Comparison of ENCODE assay signal across 8 cellular contexts in the genomic region with DNA sequence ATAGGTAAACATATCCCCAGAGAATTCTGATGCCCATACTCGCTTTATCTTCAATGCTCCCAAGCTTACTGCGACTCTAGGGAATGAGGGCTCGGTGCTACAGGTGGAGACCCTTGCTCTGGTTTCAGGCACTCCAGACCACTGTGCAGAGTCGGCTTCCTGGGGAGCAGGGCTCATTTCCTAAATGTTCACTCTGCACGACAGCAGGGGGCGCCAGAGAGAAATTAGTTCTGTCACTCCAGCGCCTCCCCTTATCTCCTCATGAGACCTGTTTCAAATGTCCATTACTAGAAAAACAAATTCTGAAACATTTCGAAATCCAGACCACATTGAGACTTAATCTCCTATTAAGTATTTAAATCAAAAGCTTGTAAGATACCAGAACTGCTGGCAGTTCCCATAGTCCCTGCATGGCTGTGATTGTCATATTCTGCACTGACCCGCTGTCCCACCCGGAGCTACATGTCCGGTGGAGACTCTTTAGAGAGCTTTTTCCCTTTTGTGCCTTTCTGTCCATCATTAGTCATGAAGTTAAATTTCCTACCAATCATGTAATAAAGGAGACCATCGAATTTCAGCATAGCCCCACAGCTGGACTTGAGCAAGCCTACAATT. TPM values are rescaled to one million over a fixed set of nuclear protein-coding genes. Genes with fewer than 3 reads are reported as not detected.
DNase-seq lines count a peak whose midpoint lies in the region; ATAC-seq and TF ChIP-seq lines count a peak whose summit lies in the region.

No MANE protein-coding gene starts in this region.

- no peak for TF ChIP-seq POLR2A in Peyer's patch (IDR thresholded peaks at IDR 0.05)

- H2AFZ ChIP-seq in neural progenitor cell (replicated peaks): no peak overlapping the region

- H3K4me1 Mint-ChIP-seq in neural progenitor cell: peaks cover 6% of the 10 kb centered on the region

- TF ChIP-seq CTCF in Peyer's patch (IDR thresholded peaks at IDR 0.05) (peak; percentile 76 to 86 (median 80)), fibroblast of villous mesenchyme (IDR thresholded peaks at IDR 0.05; ENCODE audit: insufficient read depth, low read depth, low read length) (peak; percentile 84), neural progenitor cell (IDR thresholded peaks at IDR 0.05) (peak; percentile 89)

- ATAC-seq in HG03342 (IDR thresholded peaks at IDR 0.05; ENCODE audit: unreplicated experiment) (peak; percentile 55), HG03439 (IDR thresholded peaks at IDR 0.05; ENCODE audit: unreplicated experiment) (no peak)

- H3K4me3 Mint-ChIP-seq in neural progenitor cell: no peak overlapping the region

- no peaks in the 10 kb centered on the region for H3K79me2 ChIP-seq in neural progenitor cell (ENCODE audit: low read depth)

- H3K36me3 ChIP-seq in Peyer's patch (no peaks in the 10 kb centered on the region), neural progenitor cell (no peaks in the 10 kb centered on the region)

- DNase-seq in EL: peak; percentile 76
- peak; percentile 79 to 94 (median 87) for DNase-seq in Peyer's patch
- DNase-seq in activated T-helper 1 cell treated with anti-CD3 and anti-CD28 coated beads, Interleukin-2, amount 50 U/mL, for 16 hours (ENCODE audit: low read depth in 1 of 2, low spot score in 1 of 2): peak; percentile 60 to 79
- DNase-seq in fibroblast of villous mesenchyme (ENCODE audit: low read depth): peak; percentile 85
- peak; percentile 89 for DNase-seq in neural progenitor cell (ENCODE audit: low spot score)
- peak; percentile 81 for DNase-seq in superior temporal gyrus (ENCODE audit: extremely low spot score)

- H3K4me1 ChIP-seq in Peyer's patch (peaks cover 0 to 24% (median 4%) of the 10 kb centered on the region in 4 donors), neural progenitor cell (peaks cover 11% of the 10 kb centered on the region)

- no peaks in the 10 kb centered on the region for H4K20me1 ChIP-seq in neural progenitor cell (ENCODE audit: low read depth)

- no peak overlapping the region for H3K4me3 ChIP-seq in Peyer's patch
- no peak overlapping the region for H3K4me3 ChIP-seq in fibroblast of villous mesenchyme (ENCODE audit: low read depth, low read length)
- no peak overlapping the region for H3K4me3 ChIP-seq in neural progenitor cell

- no peak overlapping the region for H3K4me2 ChIP-seq in neural progenitor cell

- no peaks in the 10 kb centered on the region for H3K9me3 Mint-ChIP-seq in neural progenitor cell

- H3K27ac Mint-ChIP-seq in neural progenitor cell: no peak overlapping the region

- peak overlapping the region in 3 of 4 donors; percentile 13 to 82 (median 77) for H3K27ac ChIP-seq in Peyer's patch
- no peak overlapping the region for H3K27ac ChIP-seq in neural progenitor cell

- no peaks in the 10 kb centered on the region for H3K36me3 Mint-ChIP-seq in neural progenitor cell

- no peaks in the 10 kb centered on the region for H3K9me3 ChIP-seq in Peyer's patch
- H3K9me3 ChIP-seq in neural progenitor cell (ENCODE audit: low read depth): no peaks in the 10 kb centered on the region

- no peaks in the 10 kb centered on the region for H3F3A ChIP-seq in neural progenitor cell (ENCODE audit: low read depth)

- H3K27me3 ChIP-seq in Peyer's patch (no peaks in the 10 kb centered on the region), neural progenitor cell (no peaks in the 10 kb centered on the region)

- no peak overlapping the region for H3K9ac ChIP-seq in neural progenitor cell

- peaks cover 2% of the 10 kb centered on the region for H3K27me3 Mint-ChIP-seq in neural progenitor cell (ENCODE audit: insufficient read depth, low read depth)

RNA-seq across cellular contexts. Expression of a gene that starts 22.4 kb away (rescaled TPM):
- 10 to 100 TPM in 3 of 4 donors, 1 to 10 TPM in 1; 8.8 to 45.4 (median 22.1) TPM for total RNA-seq in Peyer's patch
- total RNA-seq in fibroblast of villous mesenchyme: 9.0 and 15.1 TPM in 2 replicates
- 0.32 and 1.0 TPM in 2 replicates for total RNA-seq in neural progenitor cell (ENCODE audit: low replicate concordance)

RNA-seq across cellular contexts. Expression of a gene that starts 53.7 kb away (rescaled TPM):
- total RNA-seq in Peyer's patch (10 to 100 TPM in 2 of 4 donors, 1 to 10 TPM in 2; 5.8 to 27.5 (median 11.9) TPM), fibroblast of villous mesenchyme (4.7 and 6.1 TPM in 2 replicates), neural progenitor cell (ENCODE audit: low replicate concordance) (2.7 and 3.2 TPM in 2 replicates)
